ENCODE assay signal across 1 cellular context in genomic region chr13:99200433-99201167, GRCh38.
A peak's percentile ranks its signal among the peaks of the same experiment; 100 is the strongest.
TF ChIP-seq lines count a peak whose summit lies in the region.

TSS of gene UBAC2 (plus strand) at chr13:99200854. CDS start at chr13:99200909, 55 bp downstream.

TF ChIP-seq in GM23338, 12 proteins besides CTCF, POLR2A, EP300 and RAD21 (continued from another document):
- no peak for TF ChIP-seq ZNF462 (CRISPR knock-in tag; IDR thresholded peaks at IDR 0.05)
- TF ChIP-seq POLR2AphosphoS5 (IDR thresholded peaks at IDR 0.05; ENCODE audit: low read depth) = peak; percentile 99
- peak; percentile 71 for TF ChIP-seq CREB1 (CRISPR knock-in tag; IDR thresholded peaks at IDR 0.05; ENCODE audit: low read depth)
